ENCODE assay signal across 21 cellular contexts in genomic region chr13:80348750-80349149, GRCh38.
"Had no signal": no experiment of that assay in that cellular context is flagged by ENCODE, and none has a peak within 500 bp of the region (broad histone marks: within the 10 kb centered on the region; RNA-seq: fewer than 3 reads in every experiment).

No MANE protein-coding gene starts in this region.

- H3K4me1 ChIP-seq: colonic mucosa, foreskin keratinocyte, gastroesophageal sphincter had no signal

- H2AFZ ChIP-seq: hepatocyte had no signal

- H3K27me3 ChIP-seq: colonic mucosa, esophagus muscularis mucosa, foreskin keratinocyte, gastroesophageal sphincter, heart left ventricle, hepatocyte, left lung had no signal

- H3K4me3 Mint-ChIP-seq: dendritic cell treated with granulocyte-macrophage colony-stimulating factor and Interleukin-4, amounts not matched to agents 40 ng/mL and 50 ng/mL, for 4 days had no signal

- H3K36me3 ChIP-seq: colonic mucosa, esophagus muscularis mucosa, gastroesophageal sphincter, heart left ventricle, left lung, lower lobe of right lung had no signal

- H3K9me3 ChIP-seq: colonic mucosa, esophagus muscularis mucosa, gastroesophageal sphincter, heart left ventricle, left lung, lower lobe of right lung had no signal

- H3K4me2 ChIP-seq: hepatocyte had no signal

- ATAC-seq: foreskin keratinocyte, gastroesophageal sphincter, heart left ventricle, left cardiac atrium, left lung, left ventricle myocardium superior, lower lobe of right lung had no signal

- DNase-seq: colonic mucosa; cortex of kidney; effector CD4-positive, alpha-beta T cell; effector memory CD4-positive, alpha-beta T cell; foreskin keratinocyte; heart left ventricle; hypothalamus; immature natural killer cell; left cardiac atrium; left lung; left ventricle myocardium superior; lower lobe of right lung; mesenchymal stem cell; midbrain had no signal

- H3K27ac Mint-ChIP-seq: dendritic cell treated with granulocyte-macrophage colony-stimulating factor and Interleukin-4, amounts not matched to agents 40 ng/mL and 50 ng/mL, for 4 days; immature natural killer cell had no signal

- H3K79me2 ChIP-seq: hepatocyte had no signal

- H3K27ac ChIP-seq: colonic mucosa, esophagus muscularis mucosa, foreskin keratinocyte, gastroesophageal sphincter, heart left ventricle, hepatocyte, left lung, lower lobe of right lung had no signal

- FAIRE-seq: endothelial cell of umbilical vein, frontal cortex, keratinocyte had no signal

- H3K4me3 ChIP-seq: colonic mucosa, esophagus muscularis mucosa, gastroesophageal sphincter, heart left ventricle, hepatocyte, left lung, lower lobe of right lung had no signal
